ENCODE assay signal across 8 cellular contexts in the genomic region with DNA sequence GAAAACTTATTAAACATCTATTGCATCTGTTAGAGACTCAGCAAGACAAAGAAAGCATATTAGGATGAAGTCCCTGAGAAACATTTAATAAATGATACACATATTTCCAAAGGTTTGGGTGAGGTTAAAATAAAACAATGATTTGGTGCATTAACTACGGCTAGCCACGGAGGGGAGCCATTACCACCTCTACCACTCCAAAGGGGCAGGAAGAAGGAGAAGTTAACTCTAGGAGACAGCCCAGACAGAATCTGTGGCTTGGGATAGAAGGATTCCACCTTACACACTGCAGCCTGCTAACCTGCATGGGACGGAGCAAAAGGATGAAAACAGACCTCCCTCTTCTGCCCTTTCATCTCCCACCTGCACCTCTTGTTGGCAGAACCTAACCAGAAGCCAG.
DNase-seq lines count a peak whose midpoint lies in the region; ATAC-seq and TF ChIP-seq lines count a peak whose summit lies in the region.

No MANE protein-coding gene starts in this region.

- intact Hi-C loops in ovary (cut with DNase I) (loop anchor here in 2 of 4 donors (2.0 to 5.0 kb wide), 2 partner anchors 218 to 219 kb away; no protein-coding TSS in a partner anchor), posterior vena cava (cut with DNase I) (loop anchor here (5.0 to 10.0 kb wide), 2 partner anchors 156 to 159 kb away; no protein-coding TSS in a partner anchor)

- TF ChIP-seq CTCF in AG10803 (conservative IDR thresholded peaks at IDR 0.05; ENCODE audit: low read length) (peak; percentile 86), HL-60 (IDR thresholded peaks at IDR 0.05; ENCODE audit: insufficient read depth, low read length) (peak; percentile 44), WERI-Rb-1 (IDR thresholded peaks at IDR 0.05; ENCODE audit: low read depth, low read length) (peak; percentile 72), foreskin keratinocyte (conservative IDR thresholded peaks at IDR 0.05) (peak; percentile 83), ovary (IDR thresholded peaks at IDR 0.05) (peak in 2 of 3 donors; percentile 44 to 56)

- H3K9me3 ChIP-seq in WERI-Rb-1 (ENCODE audit: severe bottlenecking): no peaks in the 10 kb centered on the region
- H3K9me3 ChIP-seq in ovary: no peaks in the 10 kb centered on the region

- peaks cover 5% of the 10 kb centered on the region for H3K4me1 ChIP-seq in foreskin keratinocyte
- no peaks in the 10 kb centered on the region for H3K4me1 ChIP-seq in ovary (ENCODE audit: insufficient read depth)

- ATAC-seq in GM18505 (IDR thresholded peaks at IDR 0.05; ENCODE audit: unreplicated experiment) (peak; percentile 53), foreskin keratinocyte (peak; percentile 54)

- TF ChIP-seq POLR2A in GM18505 (IDR thresholded peaks at IDR 0.05; ENCODE audit: borderline replicate concordance, extremely low read depth, insufficient read depth, insufficient read length): no peak
- no peak for TF ChIP-seq POLR2A in ovary (IDR thresholded peaks at IDR 0.05)

- no peak for TF ChIP-seq EP300 in ovary (IDR thresholded peaks at IDR 0.05)

- WGBS in ovary, 3 donors: 22 to 34% (median 28%) methylated on average over 3 of the region's 3 CpGs

- H3K27ac ChIP-seq in HL-60 (replicated peaks) (no peak overlapping the region), WERI-Rb-1 (no peak overlapping the region), foreskin keratinocyte (no peak overlapping the region), ovary (no peak overlapping the region)

- H3K36me3 ChIP-seq in WERI-Rb-1 (no peaks in the 10 kb centered on the region), ovary (no peaks in the 10 kb centered on the region)

- H3K27me3 ChIP-seq in HL-60 (ENCODE audit: insufficient read depth, poor library complexity, severe bottlenecking) (no peaks in the 10 kb centered on the region), WERI-Rb-1 (ENCODE audit: insufficient read depth, low read depth, severe bottlenecking) (no peaks in the 10 kb centered on the region), foreskin keratinocyte (peaks cover 15% of the 10 kb centered on the region), ovary (no peaks in the 10 kb centered on the region)

- H3K4me3 ChIP-seq in AG10803 (ENCODE audit: low read length) (no peak overlapping the region), HL-60 (replicated peaks; ENCODE audit: insufficient read depth, low read length) (no peak overlapping the region), WERI-Rb-1 (ENCODE audit: low read depth, low read length) (no peak overlapping the region), ovary (no peak overlapping the region)

- peak; percentile 58 for DNase-seq in AG10803 (ENCODE audit: low read depth)
- peak in 1 of 2 experiments; percentile 54 for DNase-seq in HL-60 (ENCODE audit: low read depth in 1 of 2, low spot score in 1 of 2)
- DNase-seq in WERI-Rb-1: peak; percentile 58
- no peak for DNase-seq in foreskin keratinocyte
- DNase-seq in ovary: peak in 4 of 5 donors; percentile 38 to 47 (median 42)
- DNase-seq in NCI-H1930 (lab: John Stamatoyannopoulos, UW): no peak
- DNase-seq in posterior vena cava (ENCODE audit: low spot score): no peak

Comparison
In these comparisons a context has a peak if more than half of its experiments do, and no peak if none do; other contexts are left out.
1. DNase-seq: peak in AG10803 (single experiment), WERI-Rb-1 (single experiment) and ovary (4 of 5); none in foreskin keratinocyte (0 of 2), NCI-H1930 (0 of 2) and posterior vena cava (single experiment).
2. Peak in every context shown above with its lines, with median percentiles within 50 percentile points of each other: CTCF ChIP-seq.